25 cellular contexts compared by ENCODE assay signal in the genomic region with DNA sequence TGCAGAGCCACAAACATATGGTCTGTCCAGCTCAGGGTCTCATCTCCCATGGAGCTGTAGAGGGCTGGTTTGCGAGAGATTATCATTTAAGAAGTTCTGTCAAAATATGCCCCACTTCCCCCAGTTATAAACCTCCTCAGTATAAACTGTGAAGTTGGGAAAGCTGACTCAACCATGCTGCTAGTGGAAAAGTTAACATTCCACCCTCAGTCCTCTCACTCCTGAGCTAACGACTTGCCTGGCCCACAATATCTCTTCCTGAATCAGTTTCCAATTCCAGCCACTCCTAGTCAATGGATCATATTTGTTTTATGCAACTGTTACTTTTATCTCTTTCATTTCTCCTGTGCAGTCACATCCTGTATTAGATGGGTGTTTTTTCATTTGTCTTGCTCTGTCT.
"Had no signal": no experiment of that assay in that cellular context is flagged by ENCODE, and none has a peak within 500 bp of the region (broad histone marks: within the 10 kb centered on the region; RNA-seq: fewer than 3 reads in every experiment).

No MANE protein-coding gene starts in this region.

- H3K27ac ChIP-seq: gastrocnemius medialis, left ventricle myocardium inferior, right lobe of liver, testis, transverse colon had no signal

- H3K4me1 ChIP-seq: left ventricle myocardium inferior, testis had no signal

- ATAC-seq: activated CD4-positive, alpha-beta T cell treated with anti-CD3 and anti-CD28 coated beads for 36 hours; activated T-cell treated with anti-CD3 and anti-CD28 coated beads, Interleukin-2, amount 50 U/mL, for 72 hours; effector memory CD8-positive, alpha-beta T cell; gastrocnemius medialis; mucosa of descending colon; natural killer cell treated with Interleukin-12 subunit alpha and Interleukin-12 subunit beta and Interleukin-15 and Interleukin-18, amount 100 ng/mL, for 72 hours; right lobe of liver; stimulated activated naive CD8-positive, alpha-beta T cell treated with anti-CD3 and anti-CD28 coated beads, Interleukin-15, Interleukin-2, amounts not matched to agents 100 U/mL and 50 U/mL, for 24 hours had no signal

- H3K36me3 Mint-ChIP-seq: activated naive CD8-positive, alpha-beta T cell had no signal

- H3K4me3 Mint-ChIP-seq: activated CD4-positive, alpha-beta T cell treated with anti-CD3 and anti-CD28 coated beads for 36 hours; activated naive CD8-positive, alpha-beta T cell; activated T-cell treated with anti-CD3 and anti-CD28 coated beads, Interleukin-2, amount 50 U/mL, for 72 hours; brain; effector memory CD8-positive, alpha-beta T cell; natural killer cell treated with Interleukin-12 subunit alpha and Interleukin-12 subunit beta and Interleukin-15 and Interleukin-18, amount 100 ng/mL, for 72 hours had no signal

- H3K27me3 ChIP-seq: gastrocnemius medialis, right lobe of liver, testis, transverse colon had no signal

- H3K27ac Mint-ChIP-seq: activated CD4-positive, alpha-beta T cell treated with anti-CD3 and anti-CD28 coated beads for 36 hours; activated naive CD8-positive, alpha-beta T cell; activated T-cell treated with anti-CD3 and anti-CD28 coated beads, Interleukin-2, amount 50 U/mL, for 72 hours; brain; natural killer cell treated with Interleukin-12 subunit alpha and Interleukin-12 subunit beta and Interleukin-15 and Interleukin-18, amount 100 ng/mL, for 72 hours had no signal

- H3K9me3 ChIP-seq: gastrocnemius medialis, left ventricle myocardium inferior, mucosa of descending colon, right lobe of liver, testis, transverse colon had no signal

- H3K36me3 ChIP-seq: gastrocnemius medialis, left ventricle myocardium inferior, right lobe of liver, transverse colon had no signal

- DNase-seq: activated CD4-positive, alpha-beta T cell treated with anti-CD3 and anti-CD28 coated beads for 36 hours; activated CD4-positive, CD25-positive, alpha-beta regulatory T cell; activated naive CD4-positive, alpha-beta T cell treated with Interleukin-2 at 50 U/mL for 16 hours; activated T-cell treated with anti-CD3 and anti-CD28 coated beads for 4 hours; activated T-cell treated with anti-CD3 and anti-CD28 coated beads, Interleukin-2, amount 50 U/mL, for 72 hours; anterior cingulate cortex; cortex of kidney; effector memory CD8-positive, alpha-beta T cell; erythroblast; gastrocnemius medialis; glutamatergic neuron; islet precursor cell; left ventricle myocardium inferior; mucosa of descending colon; posterior cingulate gyrus; right lobe of liver; stimulated activated CD4-positive, alpha-beta T cell treated with anti-CD3 and anti-CD28 coated beads, Interleukin-12 subunit alpha, Interleukin-12 subunit beta, amount 100 ng/mL, for 4 hours; stimulated activated CD4-positive, alpha-beta T cell treated with anti-CD3 and anti-CD28 coated beads, Interleukin-4, amount 100 ng/mL, for 1 hour; stimulated activated naive CD8-positive, alpha-beta T cell treated with anti-CD3 and anti-CD28 coated beads, Interleukin-15, Interleukin-2, amounts not matched to agents 100 U/mL and 50 U/mL, for 24 hours; testis; transverse colon had no signal

- H3K27me3 Mint-ChIP-seq: activated CD4-positive, alpha-beta T cell treated with anti-CD3 and anti-CD28 coated beads for 36 hours; activated naive CD8-positive, alpha-beta T cell; brain; effector memory CD8-positive, alpha-beta T cell; natural killer cell treated with Interleukin-12 subunit alpha and Interleukin-12 subunit beta and Interleukin-15 and Interleukin-18, amount 100 ng/mL, for 72 hours had no signal

- H3K9me3 Mint-ChIP-seq: activated T-cell treated with anti-CD3 and anti-CD28 coated beads, Interleukin-2, amount 50 U/mL, for 72 hours; effector memory CD8-positive, alpha-beta T cell; natural killer cell treated with Interleukin-12 subunit alpha and Interleukin-12 subunit beta and Interleukin-15 and Interleukin-18, amount 100 ng/mL, for 72 hours had no signal

- H3K4me3 ChIP-seq: gastrocnemius medialis, left ventricle myocardium inferior, lung, mucosa of descending colon, right lobe of liver, testis, transverse colon had no signal
